Comparison of ENCODE assay signal across 8 cellular contexts in the genomic region with DNA sequence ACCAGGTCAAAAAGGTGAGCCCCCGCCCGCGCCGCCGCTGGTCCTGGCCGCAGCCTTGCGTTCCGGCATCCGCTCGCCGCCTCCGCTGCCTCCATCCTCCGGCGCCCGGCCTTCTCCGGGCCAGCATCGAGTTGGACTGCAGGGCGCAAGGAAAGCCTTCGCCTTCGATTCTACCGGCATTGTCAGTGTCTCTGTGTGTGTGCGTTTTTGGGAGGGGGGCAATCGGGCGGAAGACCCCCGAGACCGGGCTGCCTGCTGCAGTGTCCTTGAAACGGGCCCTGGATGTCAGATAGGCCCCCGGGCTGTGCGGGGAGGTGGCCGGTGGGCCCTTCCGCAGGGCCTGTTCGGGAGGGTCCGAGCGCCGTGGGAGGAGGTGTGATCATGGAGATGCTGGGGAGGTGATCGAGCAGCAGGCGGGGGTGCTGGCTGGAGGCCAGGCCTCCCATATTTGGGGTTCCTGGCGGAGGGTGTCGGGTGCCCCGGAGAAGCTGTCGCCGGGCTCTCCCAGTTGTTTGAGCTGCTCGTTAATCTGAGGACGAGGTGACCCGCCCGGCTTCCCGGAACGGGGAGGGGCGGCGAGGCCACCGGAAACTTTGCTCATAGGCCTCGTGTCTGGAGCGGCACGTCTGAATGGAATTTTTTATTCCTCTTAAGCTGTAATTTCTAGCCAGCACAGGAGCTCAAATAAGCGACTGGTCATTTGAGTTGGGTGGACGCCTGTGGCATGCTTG. TPM values are rescaled to one million over a fixed set of nuclear protein-coding genes. Genes with fewer than 3 reads are reported as not detected.
DNase-seq lines count a peak whose midpoint lies in the region; ATAC-seq, FAIRE-seq and TF ChIP-seq lines count a peak whose summit lies in the region.

No MANE protein-coding gene starts in this region.

- WGBS in right lobe of liver (ENCODE audit: insufficient coverage, low coverage, low lambda C conversion rate, missing lambda C conversion rate) = 9% methylated on average over 10 of the region's 56 CpGs

- peak overlapping the region; percentile 62 to 89 (median 74) for H3K27ac ChIP-seq in right lobe of liver

- H3K36me3 Mint-ChIP-seq in CD14-positive monocyte = peaks cover 0 to 12% of the 10 kb centered on the region in 2 donors

- no peak for TF ChIP-seq CTCF in CD14-positive monocyte (IDR thresholded peaks at IDR 0.05)
- TF ChIP-seq CTCF in choroid plexus epithelial cell (conservative IDR thresholded peaks at IDR 0.05; ENCODE audit: low read depth, low read length) = no peak
- TF ChIP-seq CTCF in right lobe of liver (IDR thresholded peaks at IDR 0.05) = no peak

- H3K27me3 Mint-ChIP-seq in CD14-positive monocyte (ENCODE audit: low read depth in 3 of 3) = peaks cover 2% of the 10 kb centered on the region in 3 donors

- intact Hi-C loops in CD14-positive monocyte (cut with micrococcal nuclease) (no loop called here), right lobe of liver (cut with DNase I) (no loop called here)

- FAIRE-seq in HTR-8/SVneo (lab: Jason Lieb, UNC) = no peak

- DNase-seq in CD14-positive monocyte (ENCODE audit: low spot score) (peak; percentile 70), HTR-8/SVneo (ENCODE audit: insufficient read length, low spot score) (peak; percentile 36), choroid plexus epithelial cell (ENCODE audit: low read depth) (peak; percentile 61), right lobe of liver (peak; percentile 66 to 84 (median 80)), NCI-H2196 (lab: John Stamatoyannopoulos, UW; ENCODE audit: unreplicated experiment) (no peak)
- peak; percentile 89 for DNase-seq in activated CD4-positive, alpha-beta T cell treated with anti-CD3 and anti-CD28 coated beads for 48 hours
- DNase-seq in stimulated activated CD4-positive, alpha-beta T cell treated with anti-CD3 and anti-CD28 coated beads, TNF-alpha, amount 100 ng/mL, for 48 hours (ENCODE audit: low read depth in 3 of 3) = peak; percentile 64 to 72 (median 66)

- H3K9me3 ChIP-seq in right lobe of liver = no peaks in the 10 kb centered on the region

- peaks cover 45% of the 10 kb centered on the region for H3K4me1 Mint-ChIP-seq in CD14-positive monocyte

- H3K27me3 ChIP-seq in right lobe of liver = no peaks in the 10 kb centered on the region

- peak; percentile 11 for TF ChIP-seq POLR2A in right lobe of liver (IDR thresholded peaks at IDR 0.05)

- H3K36me3 ChIP-seq in right lobe of liver = no peaks in the 10 kb centered on the region

- peak overlapping the region; percentile 88 for H3K4me3 ChIP-seq in choroid plexus epithelial cell (ENCODE audit: low read depth, low read length)
- peak overlapping the region; percentile 60 to 75 (median 67) for H3K4me3 ChIP-seq in right lobe of liver

- ATAC-seq in GM19455 (IDR thresholded peaks at IDR 0.05; ENCODE audit: unreplicated experiment) = peak; percentile 30
- peak; percentile 49 to 65 (median 53) for ATAC-seq in right lobe of liver

- H3K4me1 ChIP-seq in right lobe of liver = peaks cover 0 to 7% (median 0%) of the 10 kb centered on the region in 4 donors

- peak overlapping the region; percentile 95 to 97 for H3K4me3 Mint-ChIP-seq in CD14-positive monocyte

- no peaks in the 10 kb centered on the region for H3K9me3 Mint-ChIP-seq in CD14-positive monocyte

- peak overlapping the region; percentile 86 to 94 (median 92) for H3K27ac Mint-ChIP-seq in CD14-positive monocyte

RNA-seq across cellular contexts. Expression of a gene that starts 40.9 kb away (rescaled TPM):
- 100 to 1,000 TPM; 125 to 146 TPM for polyA plus RNA-seq in CD14-positive monocyte
- 10 to 100 TPM in 2 of 6 experiments, 1 to 10 TPM in 4; 4.2 to 28.0 (median 7.2) TPM for total RNA-seq in right lobe of liver
